15 cellular contexts compared by ENCODE assay signal in the genomic region with DNA sequence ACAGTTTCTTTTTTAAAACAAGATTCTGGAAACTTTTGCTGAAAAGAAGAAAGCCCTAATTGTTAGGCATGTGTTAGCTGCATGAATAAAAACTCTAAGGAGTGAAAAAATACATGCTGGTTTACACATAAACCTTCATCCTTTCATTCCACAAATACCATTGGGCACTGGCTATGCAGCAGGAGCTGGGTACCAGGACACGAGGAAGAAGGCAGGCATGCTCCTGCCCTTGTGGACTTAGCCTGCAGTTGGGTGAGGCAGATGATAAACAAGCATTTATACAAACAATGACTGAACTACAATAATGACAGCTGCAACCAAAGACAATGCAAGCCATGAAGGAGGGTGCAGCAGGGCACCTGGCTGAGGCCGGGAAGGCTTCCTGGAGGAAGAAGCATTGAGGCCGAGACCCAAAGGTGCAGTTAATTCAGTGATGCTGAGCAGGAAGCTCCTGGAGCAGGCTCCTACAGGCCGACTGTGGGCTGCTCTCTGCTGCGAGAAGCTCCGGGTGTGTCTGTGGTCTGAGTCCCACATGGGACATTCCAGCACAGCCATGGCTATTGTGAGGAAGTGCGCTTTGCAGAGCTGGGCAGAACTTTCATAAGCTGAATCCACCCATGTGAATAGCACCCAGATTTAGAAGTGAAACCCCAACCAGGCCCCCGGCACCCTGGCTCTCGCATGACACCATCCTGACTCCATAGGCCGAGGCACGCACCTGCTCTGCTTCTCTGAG. TPM values are rescaled to one million over a fixed set of nuclear protein-coding genes. Genes with fewer than 3 reads are reported as not detected.
A peak's percentile ranks its signal among the peaks of the same experiment; 100 is the strongest.
DNase-seq lines count a peak whose midpoint lies in the region; ATAC-seq, FAIRE-seq and TF ChIP-seq lines count a peak whose summit lies in the region.
"Had no signal": no experiment of that assay in that cellular context is flagged by ENCODE, and none has a peak within 500 bp of the region (broad histone marks: within the 10 kb centered on the region; RNA-seq: fewer than 3 reads in every experiment).

No MANE protein-coding gene starts in this region.

- H3K27me3 Mint-ChIP-seq in T-helper 17 cell: no peaks in the 10 kb centered on the region

- H3K27ac Mint-ChIP-seq in T-helper 17 cell: no peak overlapping the region
- H3K27ac Mint-ChIP-seq: brain had no signal

- H3K4me1 ChIP-seq in effector memory CD4-positive, alpha-beta T cell (ENCODE audit: control insufficient read depth, insufficient read depth, low read length, poor library complexity, severe bottlenecking): no peaks in the 10 kb centered on the region

- ATAC-seq in T-helper 17 cell: no peak
- ATAC-seq: left cardiac atrium had no signal

- FAIRE-seq in GM19239 (lab: Jason Lieb, UNC): no peak
- FAIRE-seq: GM18507 had no signal

- peak; percentile 71 for DNase-seq in CD1c-positive myeloid dendritic cell (ENCODE audit: extremely low spot score)
- peak; percentile 6 for DNase-seq in HEK293T (ENCODE audit: extremely low spot score)
- peak; percentile 51 for DNase-seq in RPMI7951 (ENCODE audit: low read depth)
- DNase-seq in mesenteric fat pad (ENCODE audit: low spot score): peak; percentile 85
- no peak for DNase-seq in T-helper 17 cell
- no peak for DNase-seq in GM19239 (ENCODE audit: insufficient read length, low spot score)
- DNase-seq in effector memory CD4-positive, alpha-beta T cell: no peak
- DNase-seq in NCI-H82 (lab: John Stamatoyannopoulos, UW): no peak
- DNase-seq: activated naive CD4-positive, alpha-beta T cell treated with Interleukin-2 at 50 U/mL for 16 hours; left cardiac atrium; NCI-H1105; OCI-M1; WERI-Rb-1 had no signal

- H3K27ac ChIP-seq in effector memory CD4-positive, alpha-beta T cell (ENCODE audit: insufficient read depth, low read length, poor library complexity, severe bottlenecking): no peak overlapping the region
- H3K27ac ChIP-seq: WERI-Rb-1 had no signal

- H3K4me1 Mint-ChIP-seq in T-helper 17 cell: no peaks in the 10 kb centered on the region
- H3K4me1 Mint-ChIP-seq: brain had no signal

- H3K9me3 ChIP-seq in T-helper 17 cell (ENCODE audit: control insufficient read depth, low read length, poor library complexity, severe bottlenecking): no peaks in the 10 kb centered on the region
- no peaks in the 10 kb centered on the region for H3K9me3 ChIP-seq in effector memory CD4-positive, alpha-beta T cell (ENCODE audit: control insufficient read depth, low read length)

- H3K4me3 ChIP-seq in effector memory CD4-positive, alpha-beta T cell (ENCODE audit: insufficient read depth, low read depth, low read length, poor library complexity, severe bottlenecking): no peak overlapping the region

- H3K36me3 Mint-ChIP-seq in T-helper 17 cell (ENCODE audit: low read depth): no peaks in the 10 kb centered on the region

- no peaks in the 10 kb centered on the region for H3K27me3 ChIP-seq in effector memory CD4-positive, alpha-beta T cell (replicated peaks; ENCODE audit: control insufficient read depth, insufficient read depth, low read length, poor library complexity, severe bottlenecking)

- POLR2A ChIA-PET in HEK293T (lab: Yijun Ruan, JAX): no interaction called here

- CTCF ChIA-PET in HEK293T (lab: Yijun Ruan, JAX): interaction anchor here (0.5 kb wide), 1 partner anchor 90 kb away, joined by 3 read pairs; no protein-coding TSS in a partner anchor

- H3K36me3 ChIP-seq in effector memory CD4-positive, alpha-beta T cell (ENCODE audit: control insufficient read depth, insufficient read depth, low read length): no peaks in the 10 kb centered on the region
- H3K36me3 ChIP-seq: WERI-Rb-1 had no signal

- no peak overlapping the region for H3K4me3 Mint-ChIP-seq in T-helper 17 cell
- H3K4me3 Mint-ChIP-seq: brain had no signal

TF ChIP-seq in HEK293T, 16 proteins besides CTCF, POLR2A, EP300 and RAD21:
- TF ChIP-seq ZNF384 (IDR thresholded peaks at IDR 0.05): no peak
- no peak for TF ChIP-seq SUZ12 (IDR thresholded peaks at IDR 0.05)
- no peak for TF ChIP-seq L3MBTL2 (conservative IDR thresholded peaks at IDR 0.05)
- TF ChIP-seq PKNOX1 (IDR thresholded peaks at IDR 0.05): no peak
- no peak for TF ChIP-seq LEF1 (IDR thresholded peaks at IDR 0.05; ENCODE audit: borderline replicate concordance)
- TF ChIP-seq CTBP1 (IDR thresholded peaks at IDR 0.05; ENCODE audit: borderline replicate concordance): no peak
- no peak for TF ChIP-seq NFRKB (IDR thresholded peaks at IDR 0.05)
- TF ChIP-seq BHLHE40 (IDR thresholded peaks at IDR 0.05; ENCODE audit: borderline replicate concordance): no peak
- no peak for TF ChIP-seq ELF4 (IDR thresholded peaks at IDR 0.05)
- TF ChIP-seq SP1 (IDR thresholded peaks at IDR 0.05): no peak
- TF ChIP-seq FOXA1 (IDR thresholded peaks at IDR 0.05): no peak
- no peak for TF ChIP-seq TARDBP (IDR thresholded peaks at IDR 0.05)
- TF ChIP-seq FOXK2 (IDR thresholded peaks at IDR 0.05): no peak
- no peak for TF ChIP-seq FOXM1 (IDR thresholded peaks at IDR 0.05; ENCODE audit: borderline replicate concordance)
- no peak for TF ChIP-seq ARNT (IDR thresholded peaks at IDR 0.05)
- no peak for TF ChIP-seq HDGF (IDR thresholded peaks at IDR 0.05; ENCODE audit: borderline replicate concordance)

RNA-seq across cellular contexts. Expression of gene MXD4, which starts 44.0 kb away (rescaled TPM):
- 16.2 and 17.2 TPM in 2 replicates for total RNA-seq in RPMI7951 (2014; rRNA removed; shearing (Covaris generic))
- total RNA-seq in mesenteric fat pad (61.3 TPM), T-helper 17 cell (100 to 1,000 TPM in 1 of 2 donors, 10 to 100 TPM in 1; 81.4 to 100 TPM)

Comparison
In these comparisons a context has a peak if more than half of its experiments do, and no peak if none do; other contexts are left out.
1. DNase-seq: peak in CD1c-positive myeloid dendritic cell (single experiment), HEK293T (single experiment), RPMI7951 (single experiment) and mesenteric fat pad (single experiment); none in T-helper 17 cell (0 of 3), GM19239 (single experiment), effector memory CD4-positive, alpha-beta T cell (0 of 3) and NCI-H82 (single experiment).